8 cellular contexts compared by ENCODE assay signal in the genomic region with DNA sequence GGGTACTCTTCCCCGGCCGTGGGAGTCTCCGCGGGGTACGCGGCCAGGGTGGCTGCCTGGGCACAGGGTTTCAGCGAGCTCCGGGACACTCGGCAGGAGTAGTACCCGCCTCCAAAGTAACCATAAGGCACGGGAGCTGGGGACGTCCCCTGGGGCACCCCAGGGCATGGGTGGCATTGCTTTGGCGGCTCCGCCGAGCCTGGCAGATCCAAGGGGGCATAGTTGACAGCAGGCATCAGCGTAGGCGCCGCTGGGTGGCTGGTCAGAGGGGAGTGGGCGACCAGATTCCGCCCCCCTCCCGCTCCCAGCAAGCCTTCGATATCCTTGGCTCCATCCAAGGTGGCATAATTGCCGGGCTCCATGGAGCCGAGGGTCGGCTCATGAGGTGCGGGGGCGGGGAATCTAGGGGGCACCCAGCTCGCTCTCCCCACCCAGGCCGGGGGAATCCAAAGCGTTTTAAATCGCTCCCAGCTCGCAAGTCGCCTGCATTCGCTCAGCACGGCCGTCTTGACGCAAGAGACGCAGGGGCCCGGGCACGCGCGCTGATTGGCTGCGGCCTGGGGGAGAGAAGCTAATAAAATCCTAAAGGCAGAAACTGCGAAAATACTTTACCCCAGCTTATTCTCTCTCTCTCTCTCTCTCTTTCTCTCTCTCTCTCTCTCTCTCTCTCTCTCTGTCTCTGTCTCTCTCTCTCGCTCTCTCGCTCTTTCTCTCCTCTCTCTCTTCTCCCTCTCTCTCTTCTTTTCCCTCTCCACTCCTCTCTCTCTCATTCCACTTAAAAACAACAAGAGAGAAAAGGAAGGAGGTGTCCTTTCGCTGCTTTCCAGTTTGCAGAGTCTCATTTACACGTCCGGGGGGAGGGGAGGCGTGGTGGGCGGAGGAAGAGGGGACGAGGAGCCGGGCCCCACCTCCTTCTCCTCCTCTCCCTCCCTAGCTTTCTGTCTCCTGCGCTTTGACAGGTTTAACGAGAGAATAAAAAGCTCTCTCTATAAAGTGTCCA. TPM values are rescaled to one million over a fixed set of nuclear protein-coding genes. Genes with fewer than 3 reads are reported as not detected.
DNase-seq lines count a peak whose midpoint lies in the region; ATAC-seq lines count a peak whose summit lies in the region.

A gene (minus strand): TSS at position 519 of the 1,000 bp plus-strand sequence. CDS start 157 bp downstream, at position 362.

- H3K4me1 Mint-ChIP-seq in activated CD8-positive, alpha-beta T cell treated with anti-CD3 and anti-CD28 coated beads, Interleukin-2, amount 10 ng/mL, durations not matched to agents 7 days and 5 days (ENCODE audit: low read depth), result peaks cover 43% of the 10 kb centered on the region
- H3K4me1 Mint-ChIP-seq in stimulated activated naive CD8-positive, alpha-beta T cell treated with anti-CD3 and anti-CD28 coated beads, Interleukin-15, Interleukin-2, amounts not matched to agents 100 ng/mL and 50 ng/mL, for 24 hours (ENCODE audit: low read depth), result peaks cover 37% of the 10 kb centered on the region

- H3K9me3 ChIP-seq in iPS-20b (ENCODE audit: insufficient read depth, low read depth, low read length), result peaks cover 12% of the 10 kb centered on the region; the same call in 1 of the 2 replicates

- H3K4me3 Mint-ChIP-seq in activated CD8-positive, alpha-beta T cell treated with anti-CD3 and anti-CD28 coated beads, Interleukin-2, amount 10 ng/mL, durations not matched to agents 7 days and 5 days, result peak within 1 kb of the TSS; percentile 38
- peak within 1 kb of the TSS; percentile 49 for H3K4me3 Mint-ChIP-seq in stimulated activated naive CD8-positive, alpha-beta T cell treated with anti-CD3 and anti-CD28 coated beads, Interleukin-15, Interleukin-2, amounts not matched to agents 100 ng/mL and 50 ng/mL, for 24 hours

- H3K9me3 Mint-ChIP-seq in activated CD8-positive, alpha-beta T cell treated with anti-CD3 and anti-CD28 coated beads, Interleukin-2, amount 10 ng/mL, durations not matched to agents 7 days and 5 days (ENCODE audit: insufficient read depth), result no peaks in the 10 kb centered on the region
- H3K9me3 Mint-ChIP-seq in stimulated activated naive CD8-positive, alpha-beta T cell treated with anti-CD3 and anti-CD28 coated beads, Interleukin-15, Interleukin-2, amounts not matched to agents 100 ng/mL and 50 ng/mL, for 24 hours, result no peaks in the 10 kb centered on the region

- DNase-seq in DMS79 (lab: John Stamatoyannopoulos, UW), result peak; percentile 35
- DNase-seq in NCI-H2029 (lab: John Stamatoyannopoulos, UW), result peak; percentile 68
- DNase-seq in activated CD8-positive, alpha-beta T cell treated with anti-CD3 and anti-CD28 coated beads, Interleukin-2, amount 10 ng/mL, durations not matched to agents 7 days and 5 days, result peak; percentile 49
- no peak for DNase-seq in activated gamma-delta T cell treated with Interleukin-2 at 50 U/mL for 16 hours

- CTCF ChIA-PET in activated CD8-positive, alpha-beta T cell treated with anti-CD3 and anti-CD28 coated beads, Interleukin-2, amount 10 ng/mL, durations not matched to agents 7 days and 5 days (lab: Charles Lee), result interaction anchor here (1.0 to 2.2 kb wide), 4 partner anchors 9 to 76 kb away, joined by 3 to 6 read pairs (median 4); no protein-coding TSS in a partner anchor

- H3K4me1 ChIP-seq in iPS-20b (ENCODE audit: insufficient read depth, low read length), result peaks cover 4% of the 10 kb centered on the region; the same call in 1 of the 2 replicates

- peaks cover 94% of the 10 kb centered on the region for H3K27me3 Mint-ChIP-seq in activated CD8-positive, alpha-beta T cell treated with anti-CD3 and anti-CD28 coated beads, Interleukin-2, amount 10 ng/mL, durations not matched to agents 7 days and 5 days (ENCODE audit: low read depth)
- H3K27me3 Mint-ChIP-seq in stimulated activated naive CD8-positive, alpha-beta T cell treated with anti-CD3 and anti-CD28 coated beads, Interleukin-15, Interleukin-2, amounts not matched to agents 100 ng/mL and 50 ng/mL, for 24 hours, result peaks cover 93% of the 10 kb centered on the region

- peak within 1 kb of the TSS; percentile 19 for H3K4me3 ChIP-seq in iPS-20b (ENCODE audit: low read length)

- ATAC-seq in activated CD8-positive, alpha-beta T cell treated with anti-CD3 and anti-CD28 coated beads, Interleukin-2, amount 10 ng/mL, durations not matched to agents 7 days and 5 days, result no peak
- ATAC-seq in HG03571 (IDR thresholded peaks at IDR 0.05; ENCODE audit: unreplicated experiment) (no peak), esophagus mucosa (no peak)

- POLR2A ChIA-PET in activated CD8-positive, alpha-beta T cell treated with anti-CD3 and anti-CD28 coated beads, Interleukin-2, amount 10 ng/mL, durations not matched to agents 7 days and 5 days (lab: Charles Lee), result interaction anchor here (0.6 kb wide), 1 partner anchor 8 kb away, joined by 3 read pairs; no protein-coding TSS in a partner anchor

- H3K36me3 ChIP-seq in iPS-20b (ENCODE audit: insufficient read depth, low read depth, low read length), result no peaks in the 10 kb centered on the region

- peaks cover 100% of the 10 kb centered on the region for H3K27me3 ChIP-seq in iPS-20b (ENCODE audit: insufficient read depth, low read length)

- H3K36me3 Mint-ChIP-seq in activated CD8-positive, alpha-beta T cell treated with anti-CD3 and anti-CD28 coated beads, Interleukin-2, amount 10 ng/mL, durations not matched to agents 7 days and 5 days (ENCODE audit: low read depth), result no peaks in the 10 kb centered on the region
- H3K36me3 Mint-ChIP-seq in stimulated activated naive CD8-positive, alpha-beta T cell treated with anti-CD3 and anti-CD28 coated beads, Interleukin-15, Interleukin-2, amounts not matched to agents 100 ng/mL and 50 ng/mL, for 24 hours (ENCODE audit: low read depth), result no peaks in the 10 kb centered on the region

- H3K27ac ChIP-seq in iPS-20b (ENCODE audit: low read length), result no peak within 1 kb of the TSS

- H3K9ac ChIP-seq in iPS-20b (ENCODE audit: low read depth, low read length), result no peak within 1 kb of the TSS

- H3K27ac Mint-ChIP-seq in activated CD8-positive, alpha-beta T cell treated with anti-CD3 and anti-CD28 coated beads, Interleukin-2, amount 10 ng/mL, durations not matched to agents 7 days and 5 days, result peak within 1 kb of the TSS; percentile 60
- H3K27ac Mint-ChIP-seq in stimulated activated naive CD8-positive, alpha-beta T cell treated with anti-CD3 and anti-CD28 coated beads, Interleukin-15, Interleukin-2, amounts not matched to agents 100 ng/mL and 50 ng/mL, for 24 hours, result no peak within 1 kb of the TSS

RNA-seq across cellular contexts. Expression of the gene that starts here (rescaled TPM):
- total RNA-seq in activated CD8-positive, alpha-beta T cell treated with anti-CD3 and anti-CD28 coated beads, Interleukin-2, amount 10 ng/mL, durations not matched to agents 7 days and 5 days, result not detected
- total RNA-seq in esophagus mucosa, result not detected

Comparison
In these comparisons a context has a peak if more than half of its experiments do, and no peak if none do; other contexts are left out.
1. Peak in DNase-seq in activated CD8-positive, alpha-beta T cell treated with anti-CD3 and anti-CD28 coated beads, Interleukin-2, amount 10 ng/mL, durations not matched to agents 7 days and 5 days; RNA of the gene not detected or under 1 TPM.